1 cellular context compared by ENCODE assay signal in genomic region chr7:149217570-149217969, GRCh38.
TF ChIP-seq lines count a peak whose summit lies in the region.

No MANE protein-coding gene starts in this region.

TF ChIP-seq in K562, 482 proteins besides CTCF, POLR2A, EP300 and RAD21:
- TF ChIP-seq PRDM10 (IDR thresholded peaks at IDR 0.05; ENCODE audit: partially characterized antibody) (no peak), KHSRP (IDR thresholded peaks at IDR 0.05) (no peak), GTF2B (IDR thresholded peaks at IDR 0.05; ENCODE audit: extremely low read depth, insufficient read length) (no peak), SNIP1 (IDR thresholded peaks at IDR 0.05; ENCODE audit: low read depth) (no peak), MED1 (CRISPR knock-in tag; IDR thresholded peaks at IDR 0.05; ENCODE audit: borderline replicate concordance) (no peak), ATF6 (CRISPR knock-in tag; IDR thresholded peaks at IDR 0.05) (no peak), HDAC3 (IDR thresholded peaks at IDR 0.05; ENCODE audit: borderline replicate concordance, partially characterized antibody) (no peak), RBM17 (IDR thresholded peaks at IDR 0.05; ENCODE audit: borderline replicate concordance, low read depth, low read length) (no peak), PCBP1 (IDR thresholded peaks at IDR 0.05; ENCODE audit: low read depth, low read length, poor library complexity, severe bottlenecking) (no peak), ZZZ3 (IDR thresholded peaks at IDR 0.05) (no peak), RHOXF2B (CRISPR knock-in tag; conservative IDR thresholded peaks at IDR 0.05) (no peak), HDAC8 (tag; IDR thresholded peaks at IDR 0.05) (no peak), ETV6 (IDR thresholded peaks at IDR 0.05; ENCODE audit: borderline replicate concordance in 1 of 2, low read depth in 2 of 2, low read length in 1 of 2) (no peak), ETV6 (CRISPR knock-in tag; IDR thresholded peaks at IDR 0.05; ENCODE audit: borderline replicate concordance) (no peak), GABPB1 (CRISPR knock-in tag; IDR thresholded peaks at IDR 0.05) (no peak), L3MBTL2 (IDR thresholded peaks at IDR 0.05) (no peak), CHD2 (IDR thresholded peaks at IDR 0.05; ENCODE audit: low read depth, low read length) (no peak)
TF ChIP-seq in K562: peak in this region for 0.
